8 cellular contexts compared by ENCODE assay signal in genomic region chr4:44678094-44679023, GRCh38. TPM values are rescaled to one million over a fixed set of nuclear protein-coding genes. Genes with fewer than 3 reads are reported as not detected.
DNase-seq lines count a peak whose midpoint lies in the region; ATAC-seq and TF ChIP-seq lines count a peak whose summit lies in the region.

GUF1 (plus strand) TSS chr4:44678420; CDS start chr4:44678623, 203 bp downstream.

- H3K4me1 ChIP-seq in mammary epithelial cell (ENCODE audit: insufficient read depth, low read length) (peaks cover 4% of the 10 kb centered on the region), iPS-20b (ENCODE audit: insufficient read depth, low read length) (peaks cover 8% of the 10 kb centered on the region; the same call in 1 of the 2 replicates)

- dilution Hi-C loops in mammary epithelial cell (cut with HindIII; ENCODE audit: low sequenced_read_pairs) = no loop called here

- H3K4me3 ChIP-seq in WERI-Rb-1 (ENCODE audit: low read depth, low read length) (peak within 1 kb of the TSS; percentile 99), mammary epithelial cell (replicated peaks in 1 of 3; ENCODE audit: insufficient read depth in 1 of 3, low read depth in 2 of 3, low read length in 3 of 3) (peak within 1 kb of the TSS; percentile 69 to 87 (median 84)), iPS-20b (ENCODE audit: low read length) (peak within 1 kb of the TSS; percentile 96), skin epidermis (peak within 1 kb of the TSS; percentile 68 to 96 (median 86))

- H2AFZ ChIP-seq in mammary epithelial cell (ENCODE audit: low read depth, low read length) = peak within 1 kb of the TSS; percentile 97

- peak within 1 kb of the TSS; percentile 95 for H3K4me2 ChIP-seq in mammary epithelial cell (ENCODE audit: insufficient read depth, low read depth, low read length)

- H3K79me2 ChIP-seq in mammary epithelial cell (ENCODE audit: insufficient read depth, low read length) = peaks cover 42% of the 10 kb centered on the region

- H3K9ac ChIP-seq in mammary epithelial cell (ENCODE audit: insufficient read depth, low read length) = peak within 1 kb of the TSS; percentile 91
- peak within 1 kb of the TSS; percentile 97 for H3K9ac ChIP-seq in iPS-20b (ENCODE audit: low read depth, low read length)

- no peaks in the 10 kb centered on the region for H4K20me1 ChIP-seq in mammary epithelial cell (ENCODE audit: insufficient read depth, low read length)

- H3K27ac ChIP-seq in WERI-Rb-1 (peak within 1 kb of the TSS; percentile 92), mammary epithelial cell (ENCODE audit: insufficient read depth, low read depth, low read length) (peak within 1 kb of the TSS; percentile 89), iPS-20b (ENCODE audit: low read length) (peak within 1 kb of the TSS; percentile 72), skin epidermis (peak within 1 kb of the TSS; percentile 84 to 98 (median 92))

- 1% methylated on average over 33 of the region's 55 CpGs for WGBS in mammary epithelial cell (ENCODE audit: low coverage, missing lambda C conversion rate)

- CTCF ChIA-PET in mammary epithelial cell (lab: Charles Lee; ENCODE audit: low non-redundant PET) = interaction anchor here (0.5 kb wide), 1 partner anchor 116 kb away, joined by 3 read pairs; no protein-coding TSS in a partner anchor

- H3K36me3 ChIP-seq in WERI-Rb-1 (peaks cover 13% of the 10 kb centered on the region), mammary epithelial cell (ENCODE audit: insufficient read depth, low read length) (peaks cover 3% of the 10 kb centered on the region), iPS-20b (ENCODE audit: insufficient read depth, low read depth, low read length) (peaks cover 28% of the 10 kb centered on the region)

- TSS peak; percentile 36 for BruUV-seq in mammary epithelial cell (replicated peaks; lab: Mats Ljungman, UMichigan)

- ATAC-seq in GM18873 (IDR thresholded peaks at IDR 0.05; ENCODE audit: low FRiP score, unreplicated experiment) (peak; percentile 98), HG03139 (IDR thresholded peaks at IDR 0.05; ENCODE audit: unreplicated experiment) (peak; percentile 96)

- H3K27me3 ChIP-seq in WERI-Rb-1 (ENCODE audit: insufficient read depth, low read depth, severe bottlenecking) (no peaks in the 10 kb centered on the region), mammary epithelial cell (ENCODE audit: insufficient read depth, low read length) (no peaks in the 10 kb centered on the region), iPS-20b (ENCODE audit: insufficient read depth, low read length) (no peaks in the 10 kb centered on the region)

- intact Hi-C loops in mammary epithelial cell (cut with micrococcal nuclease) = no loop called here

- TF ChIP-seq CTCF in WERI-Rb-1 (IDR thresholded peaks at IDR 0.05; ENCODE audit: low read depth, low read length) = no peak
- no peak for TF ChIP-seq CTCF in mammary epithelial cell (conservative IDR thresholded peaks at IDR 0.05 in 1 of 2, IDR thresholded peaks at IDR 0.05 in 1 of 2; ENCODE audit: extremely low read depth in 1 of 2, insufficient read depth in 1 of 2, low read depth in 1 of 2, low read length in 2 of 2)

- no peaks in the 10 kb centered on the region for H3K9me3 ChIP-seq in WERI-Rb-1 (ENCODE audit: severe bottlenecking)
- no peaks in the 10 kb centered on the region for H3K9me3 ChIP-seq in mammary epithelial cell (replicated peaks; ENCODE audit: insufficient read depth, low read length)
- no peaks in the 10 kb centered on the region for H3K9me3 ChIP-seq in iPS-20b (ENCODE audit: insufficient read depth, low read depth, low read length)

- in situ Hi-C loops in ACHN (cut with HindIII; ENCODE audit: low pct_ligation_motif_present, low pct_unique_long_range_greater_than_20kb, low sequenced_read_pairs) = no loop called here
- in situ Hi-C loops in mammary epithelial cell (cut with MboI; ENCODE audit: low sequenced_read_pairs in 2 of 2) = no loop called here

- DNase-seq in ACHN = peak; percentile 85
- peak; percentile 88 for DNase-seq in NCI-H2227 (lab: John Stamatoyannopoulos, UW; ENCODE audit: unreplicated experiment)
- DNase-seq in WERI-Rb-1 = peak; percentile 89
- DNase-seq in mammary epithelial cell = peak; percentile 90

RNA-seq across cellular contexts. Expression of gene GUF1, which starts in this region (rescaled TPM):
- total RNA-seq in mammary epithelial cell = 10 to 100 TPM; 18.5 to 27.6 TPM
- polyA plus RNA-seq in mammary epithelial cell = 11.2 TPM
- 14.6 TPM for polyA minus RNA-seq in mammary epithelial cell

Comparison
In these comparisons a context has a peak if more than half of its experiments do, and no peak if none do; other contexts are left out.
1. Peak in every context shown above with its lines: DNase-seq, ATAC-seq, H3K4me3 ChIP-seq and H3K27ac ChIP-seq.